ENCODE assay signal across 1 cellular context in genomic region chr11:12226093-12226492, GRCh38.
TF ChIP-seq lines count a peak whose summit lies in the region.

No MANE protein-coding gene starts in this region.

TF ChIP-seq in IMR-90, 13 proteins besides CTCF, POLR2A, EP300 and RAD21:
- TF ChIP-seq, protein P1, sequence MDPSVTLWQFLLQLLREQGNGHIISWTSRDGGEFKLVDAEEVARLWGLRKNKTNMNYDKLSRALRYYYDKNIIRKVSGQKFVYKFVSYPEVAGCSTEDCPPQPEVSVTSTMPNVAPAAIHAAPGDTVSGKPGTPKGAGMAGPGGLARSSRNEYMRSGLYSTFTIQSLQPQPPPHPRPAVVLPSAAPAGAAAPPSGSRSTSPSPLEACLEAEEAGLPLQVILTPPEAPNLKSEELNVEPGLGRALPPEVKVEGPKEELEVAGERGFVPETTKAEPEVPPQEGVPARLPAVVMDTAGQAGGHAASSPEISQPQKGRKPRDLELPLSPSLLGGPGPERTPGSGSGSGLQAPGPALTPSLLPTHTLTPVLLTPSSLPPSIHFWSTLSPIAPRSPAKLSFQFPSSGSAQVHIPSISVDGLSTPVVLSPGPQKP (IDR thresholded peaks at IDR 0.05; ENCODE audit: borderline replicate concordance, low read depth, low read length), result no peak
- no peak for TF ChIP-seq NFE2L2 (IDR thresholded peaks at IDR 0.05; ENCODE audit: low read depth, low read length)
- TF ChIP-seq RCOR1 (IDR thresholded peaks at IDR 0.05; ENCODE audit: insufficient replicate concordance, low read length), result no peak
- no peak for TF ChIP-seq USF2 (IDR thresholded peaks at IDR 0.05; ENCODE audit: low read depth, low read length)
- TF ChIP-seq MAZ (IDR thresholded peaks at IDR 0.05; ENCODE audit: borderline replicate concordance, low read depth, low read length), result no peak
